In genomic region chr3:169243579-169243978, GRCh38 we compare ENCODE assay signal across 16 cellular contexts.
A peak's percentile ranks its signal among the peaks of the same experiment; 100 is the strongest.
DNase-seq lines count a peak whose midpoint lies in the region; ATAC-seq and TF ChIP-seq lines count a peak whose summit lies in the region.
"Had no signal": no experiment of that assay in that cellular context is flagged by ENCODE, and none has a peak within 500 bp of the region (broad histone marks: within the 10 kb centered on the region; RNA-seq: fewer than 3 reads in every experiment).

No MANE protein-coding gene starts in this region.

- CTCF ChIA-PET in Calu3 (lab: Charles Lee) = interaction anchor here (1.3 to 2.6 kb wide), 2 partner anchors 19 to 95 kb away, joined by 10 to 14 read pairs; no protein-coding TSS in a partner anchor

- peak overlapping the region; percentile 40 for H3K27ac Mint-ChIP-seq in Calu3 (ENCODE audit: unreplicated experiment)
- H3K27ac Mint-ChIP-seq in activated naive CD8-positive, alpha-beta T cell treated with anti-CD3 and anti-CD28 coated beads, Interleukin-2, amount 50 U/mL, for 24 hours = no peak overlapping the region

- no peak for TF ChIP-seq CTCF in Calu3 (IDR thresholded peaks at IDR 0.05; ENCODE audit: unreplicated experiment)
- no peak for TF ChIP-seq CTCF in left lung (IDR thresholded peaks at IDR 0.05)
- no peak for TF ChIP-seq CTCF in smooth muscle cell (IDR thresholded peaks at IDR 0.05; ENCODE audit: borderline replicate concordance, insufficient read depth, poor library complexity, severe bottlenecking)

- peaks cover 52% of the 10 kb centered on the region for H3K4me1 Mint-ChIP-seq in Calu3 (ENCODE audit: low read depth, unreplicated experiment)
- peaks cover 2% of the 10 kb centered on the region for H3K4me1 Mint-ChIP-seq in activated naive CD8-positive, alpha-beta T cell treated with anti-CD3 and anti-CD28 coated beads, Interleukin-2, amount 50 U/mL, for 24 hours

- no peaks in the 10 kb centered on the region for H3K79me2 ChIP-seq in smooth muscle cell (ENCODE audit: low read depth)

- peaks cover 11% of the 10 kb centered on the region for H3K36me3 Mint-ChIP-seq in Calu3 (ENCODE audit: insufficient read depth, unreplicated experiment)
- H3K36me3 Mint-ChIP-seq in activated naive CD8-positive, alpha-beta T cell treated with anti-CD3 and anti-CD28 coated beads, Interleukin-2, amount 50 U/mL, for 24 hours (ENCODE audit: low read depth) = no peaks in the 10 kb centered on the region
- H3K36me3 Mint-ChIP-seq: CD8-positive, alpha-beta memory T cell had no signal

- intact Hi-C loops in Calu3 (cut with micrococcal nuclease; ENCODE audit: unreplicated experiment) (loop anchor here (2.0 kb wide), 2 partner anchors 95 to 417 kb away; no protein-coding TSS in a partner anchor), left lung (cut with DNase I) (no loop called here)

- peaks cover 13 to 14% of the 10 kb centered on the region in 2 donors for H3K4me1 ChIP-seq in left lung
- peaks cover 59% of the 10 kb centered on the region for H3K4me1 ChIP-seq in smooth muscle cell (ENCODE audit: low read depth)
- H3K4me1 ChIP-seq: BLaER1 had no signal

- ATAC-seq in left lung (peak; percentile 16), HG03045 (IDR thresholded peaks at IDR 0.05; ENCODE audit: unreplicated experiment) (no peak)
- ATAC-seq in activated naive CD8-positive, alpha-beta T cell treated with anti-CD3 and anti-CD28 coated beads, Interleukin-2, amount 50 U/mL, for 24 hours = no peak

- H3K4me3 Mint-ChIP-seq in Calu3 (ENCODE audit: low read depth, unreplicated experiment) = peak overlapping the region; percentile 78
- no peak overlapping the region for H3K4me3 Mint-ChIP-seq in activated naive CD8-positive, alpha-beta T cell treated with anti-CD3 and anti-CD28 coated beads, Interleukin-2, amount 50 U/mL, for 24 hours
- H3K4me3 Mint-ChIP-seq: CD8-positive, alpha-beta memory T cell had no signal

- peak overlapping the region; percentile 90 for H3K4me2 ChIP-seq in smooth muscle cell
- H3K4me2 ChIP-seq: BLaER1 had no signal

- 89% methylated on average over 6 of the region's 6 CpGs for WGBS in smooth muscle cell (ENCODE audit: low lambda C conversion rate)

- H3K36me3 ChIP-seq in SK-N-MC (ENCODE audit: insufficient read depth, low read length) = no peaks in the 10 kb centered on the region
- H3K36me3 ChIP-seq in left lung = no peaks in the 10 kb centered on the region
- no peaks in the 10 kb centered on the region for H3K36me3 ChIP-seq in smooth muscle cell (ENCODE audit: low read depth)
- H3K36me3 ChIP-seq: BLaER1 had no signal

- BruUV-seq in Calu3 (replicated peaks; lab: Mats Ljungman, UMichigan) = no TSS peak

- H3K9me3 Mint-ChIP-seq in Calu3 (ENCODE audit: low read depth, unreplicated experiment) = no peaks in the 10 kb centered on the region
- H3K9me3 Mint-ChIP-seq in activated naive CD8-positive, alpha-beta T cell treated with anti-CD3 and anti-CD28 coated beads, Interleukin-2, amount 50 U/mL, for 24 hours = no peaks in the 10 kb centered on the region

- H3K9me3 ChIP-seq in SK-N-MC (ENCODE audit: low read depth, low read length) (no peaks in the 10 kb centered on the region), left lung (no peaks in the 10 kb centered on the region), smooth muscle cell (replicated peaks; ENCODE audit: low read depth) (no peaks in the 10 kb centered on the region)
- H3K9me3 ChIP-seq: BLaER1, SK-N-SH had no signal

- no peak overlapping the region for H2AFZ ChIP-seq in smooth muscle cell (ENCODE audit: low read depth)

- H3K4me3 ChIP-seq in SK-N-MC = peak overlapping the region; percentile 83
- peak overlapping the region; percentile 13 to 36 for H3K4me3 ChIP-seq in left lung
- no peak overlapping the region for H3K4me3 ChIP-seq in smooth muscle cell
- H3K4me3 ChIP-seq: BLaER1 had no signal

- no peaks in the 10 kb centered on the region for H3K27me3 Mint-ChIP-seq in Calu3 (ENCODE audit: unreplicated experiment)
- peaks cover 22% of the 10 kb centered on the region for H3K27me3 Mint-ChIP-seq in activated naive CD8-positive, alpha-beta T cell treated with anti-CD3 and anti-CD28 coated beads, Interleukin-2, amount 50 U/mL, for 24 hours
- H3K27me3 Mint-ChIP-seq: CD8-positive, alpha-beta memory T cell had no signal

- H3K27ac ChIP-seq in SK-N-MC (peak overlapping the region; percentile 97), left lung (peak overlapping the region; percentile 77 to 78), smooth muscle cell (ENCODE audit: low read depth) (no peak overlapping the region)
- H3K27ac ChIP-seq: BLaER1, HL-60 had no signal

- no peaks in the 10 kb centered on the region for H4K20me1 ChIP-seq in smooth muscle cell (ENCODE audit: low read depth)
- H4K20me1 ChIP-seq: BLaER1 had no signal

- peak overlapping the region; percentile 50 for H3K9ac ChIP-seq in SK-N-MC (ENCODE audit: insufficient read length)
- no peak overlapping the region for H3K9ac ChIP-seq in smooth muscle cell (ENCODE audit: low read depth)
- H3K9ac ChIP-seq: BLaER1, SK-N-SH had no signal

- DNase-seq in Calu3 (no peak), SK-N-MC (ENCODE audit: low read depth, low spot score) (no peak), left lung (no peak), smooth muscle cell (lab: John Stamatoyannopoulos, UW; ENCODE audit: unreplicated experiment) (no peak), HCEC 1CT (no peak)
- no peak for DNase-seq in activated naive CD8-positive, alpha-beta T cell treated with anti-CD3 and anti-CD28 coated beads, Interleukin-2, amount 50 U/mL, for 24 hours
- DNase-seq: CD8-positive, alpha-beta memory T cell; KG1; NCI-H1092 treated with DMSO at 0.1 percent for 48 hours; NCI-H1694; NCI-H2107; PC-3 had no signal

- H3K27me3 ChIP-seq in left lung (peaks cover 0 to 17% of the 10 kb centered on the region in 2 donors), smooth muscle cell (ENCODE audit: low read depth) (no peaks in the 10 kb centered on the region)
- H3K27me3 ChIP-seq: BLaER1 had no signal

- peaks cover 6% of the 10 kb centered on the region for H3F3A ChIP-seq in smooth muscle cell (ENCODE audit: low read depth)
